8 cellular contexts compared by ENCODE assay signal in genomic region chr13:24693862-24694471, GRCh38. TPM values are rescaled to one million over a fixed set of nuclear protein-coding genes. Genes with fewer than 3 reads are reported as not detected.
DNase-seq lines count a peak whose midpoint lies in the region; ATAC-seq, FAIRE-seq and TF ChIP-seq lines count a peak whose summit lies in the region.

No MANE protein-coding gene starts in this region.

- no peaks in the 10 kb centered on the region for H3K79me2 ChIP-seq in K562 (ENCODE audit: control insufficient read depth, insufficient read depth, low read length)

- no peaks in the 10 kb centered on the region for H3K9me3 ChIP-seq in CD4-positive, CD25-positive, alpha-beta regulatory T cell (ENCODE audit: control insufficient read depth in 2 of 2, low read length in 2 of 2)
- H3K9me3 ChIP-seq in K562 (replicated peaks; ENCODE audit: control insufficient read depth, insufficient read depth, low read depth, low read length), result no peaks in the 10 kb centered on the region

- peak; percentile 49 to 52 for ATAC-seq in CD4-positive, CD25-positive, alpha-beta regulatory T cell (ENCODE audit: low read depth in 2 of 2)
- peak; percentile 93 for ATAC-seq in K562
- no peak for ATAC-seq in HG03460 (IDR thresholded peaks at IDR 0.05; ENCODE audit: unreplicated experiment)

- CTCF ChIA-PET in K562 (lab: Yijun Ruan, JAX; ENCODE audit: low intra/inter-chr PET ratio), result interaction anchor here (0.6 to 1.2 kb wide), 2 partner anchors 36 to 301 kb away, joined by 3 to 4 read pairs; no protein-coding TSS in a partner anchor

- DNase-seq in CD4-positive, CD25-positive, alpha-beta regulatory T cell, result peak; percentile 16 to 67 (median 35)
- DNase-seq in GM19238 (ENCODE audit: insufficient read length, low spot score), result peak; percentile 74
- peak; percentile 44 for DNase-seq in M059J (ENCODE audit: low read depth)
- peak; percentile 69 for DNase-seq in RPMI8226
- DNase-seq in K562 (ENCODE audit: extremely low read depth in 1 of 4, low spot score in 3 of 4), result peak; percentile 64 to 76 (median 73)
- DNase-seq in iPS-NIHi7 (ENCODE audit: extremely low spot score), result peak; percentile 91
- DNase-seq in stimulated activated naive CD4-positive, alpha-beta T cell treated with Interleukin-2 at 50 U/mL for 16 hours (lab: John Stamatoyannopoulos, UW), result peak; percentile 5

- no peaks in the 10 kb centered on the region for H3K27me3 ChIP-seq in CD4-positive, CD25-positive, alpha-beta regulatory T cell (ENCODE audit: control insufficient read depth, insufficient read depth, low read length)
- H3K27me3 ChIP-seq in K562 (ENCODE audit: control insufficient read depth in 2 of 2, insufficient read depth in 2 of 2, low read length in 2 of 2), result peaks cover 4 to 26% of the 10 kb centered on the region in 2 experiments; a peak in 4 of 5 replicates

- H3K4me1 ChIP-seq in CD4-positive, CD25-positive, alpha-beta regulatory T cell (ENCODE audit: control insufficient read depth, insufficient read depth, low read length, poor library complexity, severe bottlenecking), result peaks cover 7% of the 10 kb centered on the region
- H3K4me1 ChIP-seq in K562 (replicated peaks in 1 of 2; ENCODE audit: control insufficient read depth in 2 of 2, insufficient read depth in 2 of 2, low read length in 2 of 2), result no peaks in the 10 kb centered on the region

- no peaks in the 10 kb centered on the region for H3K9me1 ChIP-seq in K562 (ENCODE audit: control insufficient read depth, insufficient read depth, low read length)

- peak overlapping the region in 3 of 4 donors; percentile 9 to 39 (median 25) for H3K4me3 Mint-ChIP-seq in CD4-positive, CD25-positive, alpha-beta regulatory T cell

- no peak overlapping the region for H3K4me2 ChIP-seq in K562 (ENCODE audit: insufficient read depth, low read length)

- no TSS peak for BruUV-seq in K562 (replicated peaks; lab: Mats Ljungman, UMichigan)

- H3K27ac ChIP-seq in CD4-positive, CD25-positive, alpha-beta regulatory T cell (ENCODE audit: insufficient read depth, low read length, poor library complexity, severe bottlenecking), result no peak overlapping the region
- H3K27ac ChIP-seq in K562 (ENCODE audit: extremely low read depth, low read depth, low read length), result no peak overlapping the region

- POLR2A ChIA-PET in K562 (lab: Yijun Ruan, JAX), result interaction anchor here (1.0 kb wide), 2 partner anchors 9 to 21 kb away, joined by 3 read pairs; no protein-coding TSS in a partner anchor

- peak overlapping the region; percentile 38 for H3K4me3 ChIP-seq in CD4-positive, CD25-positive, alpha-beta regulatory T cell (ENCODE audit: low read depth, low read length)
- H3K4me3 ChIP-seq in K562, result no peak overlapping the region

- no peak overlapping the region for H3K9ac ChIP-seq in K562 (ENCODE audit: insufficient read depth in 1 of 2, low read depth in 2 of 2, low read length in 2 of 2)

- TF ChIP-seq POLR2A in K562 (conservative IDR thresholded peaks at IDR 0.05), result no peak

- in situ Hi-C loops in K562 (cut with MboI), result no loop called here

- intact Hi-C loops in K562 (cut with micrococcal nuclease), result loop anchor here (1.0 to 5.0 kb wide), 2 partner anchors 34 to 303 kb away; no protein-coding TSS in a partner anchor

- H3K36me3 Mint-ChIP-seq in CD4-positive, CD25-positive, alpha-beta regulatory T cell, result no peaks in the 10 kb centered on the region

- TF ChIP-seq EP300 in K562 (IDR thresholded peaks at IDR 0.05; ENCODE audit: low read length), result no peak

- H3K27ac Mint-ChIP-seq in CD4-positive, CD25-positive, alpha-beta regulatory T cell, result no peak overlapping the region

- peaks cover 40% of the 10 kb centered on the region for H3K27me3 Mint-ChIP-seq in CD4-positive, CD25-positive, alpha-beta regulatory T cell

- peak; percentile 91 for FAIRE-seq in K562 (lab: Jason Lieb, UNC)

- no peaks in the 10 kb centered on the region; the same call in 1 of the 2 replicates for H4K20me1 ChIP-seq in K562 (replicated peaks; ENCODE audit: control insufficient read depth, insufficient read depth, low read length)

- H2AFZ ChIP-seq in K562 (ENCODE audit: low read depth, low read length), result no peak overlapping the region

- H3K4me1 Mint-ChIP-seq in CD4-positive, CD25-positive, alpha-beta regulatory T cell, result peaks cover 6 to 14% (median 10%) of the 10 kb centered on the region in 4 donors

- TF ChIP-seq RAD21 in K562 (CRISPR knock-in tag; conservative IDR thresholded peaks at IDR 0.05 in 1 of 2, IDR thresholded peaks at IDR 0.05 in 1 of 2), result peak; percentile 56 to 67

- no peaks in the 10 kb centered on the region for H3K36me3 ChIP-seq in CD4-positive, CD25-positive, alpha-beta regulatory T cell (ENCODE audit: control insufficient read depth, insufficient read depth, low read length)
- no peaks in the 10 kb centered on the region for H3K36me3 ChIP-seq in K562 (ENCODE audit: control insufficient read depth, insufficient read depth, low read length)

- H3K9me3 Mint-ChIP-seq in CD4-positive, CD25-positive, alpha-beta regulatory T cell, result peaks cover 0 to 2% (median 0%) of the 10 kb centered on the region in 7 donors

- WGBS in K562 (ENCODE audit: insufficient coverage, low coverage, missing lambda C conversion rate), result 7% methylated on average over 17 of the region's 17 CpGs

- TF ChIP-seq CTCF in K562 (IDR thresholded peaks at IDR 0.05 in 2 of 3, conservative IDR thresholded peaks at IDR 0.05 in 1 of 3; ENCODE audit: insufficient read depth in 2 of 3, low read depth in 1 of 3, low read length in 3 of 3), result peak; percentile 64 to 71 (median 70)

TF ChIP-seq in K562, 482 proteins besides CTCF, POLR2A, EP300 and RAD21 (continues in another document):
- TF ChIP-seq ZNF780A (CRISPR knock-in tag; IDR thresholded peaks at IDR 0.05) (no peak), DNMT1 (IDR thresholded peaks at IDR 0.05) (no peak), HINFP (tag; conservative IDR thresholded peaks at IDR 0.05; ENCODE audit: low read depth) (no peak), DACH1 (IDR thresholded peaks at IDR 0.05; ENCODE audit: partially characterized antibody) (no peak), ZNF354B (CRISPR knock-in tag; IDR thresholded peaks at IDR 0.05) (no peak), TOE1 (IDR thresholded peaks at IDR 0.05; ENCODE audit: borderline replicate concordance) (peak; percentile 94), TOE1 (CRISPR knock-in tag; IDR thresholded peaks at IDR 0.05; ENCODE audit: borderline replicate concordance, low read depth) (no peak), ZNF507 (tag; conservative IDR thresholded peaks at IDR 0.05) (no peak), NELFE (IDR thresholded peaks at IDR 0.05; ENCODE audit: insufficient read depth, insufficient read length) (no peak), HLTF (IDR thresholded peaks at IDR 0.05) (no peak), NBN (IDR thresholded peaks at IDR 0.05; ENCODE audit: low read depth) (no peak), RAD51 (IDR thresholded peaks at IDR 0.05; ENCODE audit: borderline replicate concordance, low read depth) (peak; percentile 95), NR2C2 (CRISPR knock-in tag; IDR thresholded peaks at IDR 0.05) (no peak), NR2C2 (tag; IDR thresholded peaks at IDR 0.05) (no peak), KAT8 (IDR thresholded peaks at IDR 0.05; ENCODE audit: low read depth) (no peak), POLR3A (IDR thresholded peaks at IDR 0.05; ENCODE audit: borderline replicate concordance, extremely low read depth, insufficient read depth, insufficient read length) (no peak)
- TF ChIP-seq, protein P1, sequence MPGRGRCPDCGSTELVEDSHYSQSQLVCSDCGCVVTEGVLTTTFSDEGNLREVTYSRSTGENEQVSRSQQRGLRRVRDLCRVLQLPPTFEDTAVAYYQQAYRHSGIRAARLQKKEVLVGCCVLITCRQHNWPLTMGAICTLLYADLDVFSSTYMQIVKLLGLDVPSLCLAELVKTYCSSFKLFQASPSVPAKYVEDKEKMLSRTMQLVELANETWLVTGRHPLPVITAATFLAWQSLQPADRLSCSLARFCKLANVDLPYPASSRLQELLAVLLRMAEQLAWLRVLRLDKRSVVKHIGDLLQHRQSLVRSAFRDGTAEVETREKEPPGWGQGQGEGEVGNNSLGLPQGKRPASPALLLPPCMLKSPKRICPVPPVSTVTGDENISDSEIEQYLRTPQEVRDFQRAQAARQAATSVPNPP (IDR thresholded peaks at IDR 0.05; ENCODE audit: borderline replicate concordance, insufficient read depth, insufficient read length), result no peak

RNA-seq across cellular contexts. Expression of gene ATP12A, which starts 13.8 kb away (rescaled TPM):
- 0.17 TPM for total RNA-seq in CD4-positive, CD25-positive, alpha-beta regulatory T cell
- under 1 TPM in 2 of 4 donors, not detected in 2; 0.14 to 0.18 TPM for polyA plus RNA-seq in CD4-positive, CD25-positive, alpha-beta regulatory T cell
- total RNA-seq in M059J (2014; rRNA removed; shearing (Covaris generic)), result not detected in 2 replicates
- total RNA-seq in K562 (2011; cell fraction: chromatin; rRNA removed; ENCODE audit: low replicate concordance), result not detected in 2 replicates
- total RNA-seq in K562 (2011; cell fraction: nucleolus; rRNA removed), result not detected in 2 replicates
- not detected in 2 replicates for total RNA-seq in K562 (2011; cell fraction: nucleoplasm; rRNA removed)
- total RNA-seq in K562 (2014; rRNA removed) (not detected in 2 replicates), K562 (2014; rRNA removed; fragmentation: Illumina TruSeq; extraction: Trizol) (not detected in 2 replicates), K562 (2015; rRNA removed; fragmentation: Illumina TruSeq; extraction: Trizol) (not detected in 2 replicates), K562 (2021) (not detected in 2 replicates)
- polyA plus RNA-seq in K562 (2011; rRNA removed) (not detected in 2 replicates), K562 (2014; fragmentation: Illumina TruSeq; extraction: Trizol) (not detected in 2 replicates), K562 (2014; fragmentation: Nextera tagmentation; extraction: Ambion mirVana) (not detected), K562 (2014; rRNA removed) (not detected in 2 replicates)
- not detected in 2 replicates for polyA plus RNA-seq in K562 (2011; cell fraction: cytosol; rRNA removed)
- polyA plus RNA-seq in K562 (2011; cell fraction: nucleus; rRNA removed), result not detected in 2 replicates
- polyA plus RNA-seq in K562 (2012), result not detected in 2 replicates
- not detected in 2 replicates for polyA minus RNA-seq in K562 (2011; rRNA and poly(A)+ RNA removed)
- polyA minus RNA-seq in K562 (2011; cell fraction: cytosol; rRNA and poly(A)+ RNA removed), result not detected in 2 replicates
- not detected in 2 replicates for polyA minus RNA-seq in K562 (2011; cell fraction: nucleus; rRNA and poly(A)+ RNA removed)

Comparison
In these comparisons a context has a peak if more than half of its experiments do, and no peak if none do; other contexts are left out.
1. DNase-seq: peak in every context shown above with its lines; median percentile 91 in iPS-NIHi7; 74 in GM19238; 73 in K562; 69 in RPMI8226; 44 in M059J; 35 in CD4-positive, CD25-positive, alpha-beta regulatory T cell; 5 in stimulated activated naive CD4-positive, alpha-beta T cell treated with Interleukin-2 at 50 U/mL for 16 hours.